24 cellular contexts compared by ENCODE assay signal in genomic region chr17:79940381-79941087, GRCh38.
DNase-seq lines count a peak whose midpoint lies in the region; ATAC-seq and TF ChIP-seq lines count a peak whose summit lies in the region.
"Had no signal": no experiment of that assay in that cellular context is flagged by ENCODE, and none has a peak within 500 bp of the region (broad histone marks: within the 10 kb centered on the region; RNA-seq: fewer than 3 reads in every experiment).

No MANE protein-coding gene starts in this region.

- WGBS in right cardiac atrium: 91% methylated on average over 34 of the region's 34 CpGs

- H3K9me3 Mint-ChIP-seq in activated naive CD4-positive, alpha-beta T cell treated with anti-CD3 and anti-CD28 coated beads, Interleukin-2, amount 10 ng/mL, durations not matched to agents 7 days and 5 days: no peaks in the 10 kb centered on the region
- H3K9me3 Mint-ChIP-seq: activated CD4-positive, alpha-beta memory T cell treated with anti-CD3 and anti-CD28 coated beads for 36 hours; IgD-negative memory B cell had no signal

- no peak for TF ChIP-seq CTCF in RWPE2 (IDR thresholded peaks at IDR 0.05; ENCODE audit: poor library complexity, severe bottlenecking)

- CTCF ChIA-PET in activated naive CD4-positive, alpha-beta T cell treated with anti-CD3 and anti-CD28 coated beads, Interleukin-2, amount 10 ng/mL, durations not matched to agents 7 days and 5 days (lab: Charles Lee): interaction anchor here (0.6 kb wide), 1 partner anchor 103 kb away, joined by 3 read pairs; no protein-coding TSS in a partner anchor

- H3K4me2 ChIP-seq in Karpas-422 (ENCODE audit: low read depth, low read length, poor library complexity, severe bottlenecking): no peak overlapping the region
- H3K4me2 ChIP-seq: hepatocyte had no signal

- peak overlapping the region; percentile 58 for H3K27ac Mint-ChIP-seq in activated naive CD4-positive, alpha-beta T cell treated with anti-CD3 and anti-CD28 coated beads, Interleukin-2, amount 10 ng/mL, durations not matched to agents 7 days and 5 days
- H3K27ac Mint-ChIP-seq: activated CD4-positive, alpha-beta memory T cell treated with anti-CD3 and anti-CD28 coated beads for 36 hours; IgD-negative memory B cell had no signal

- no peak overlapping the region for H3K4me3 Mint-ChIP-seq in activated naive CD4-positive, alpha-beta T cell treated with anti-CD3 and anti-CD28 coated beads, Interleukin-2, amount 10 ng/mL, durations not matched to agents 7 days and 5 days
- H3K4me3 Mint-ChIP-seq: activated CD4-positive, alpha-beta memory T cell treated with anti-CD3 and anti-CD28 coated beads for 36 hours had no signal

- no peaks in the 10 kb centered on the region; the same call in 1 of the 2 replicates for H4K20me1 ChIP-seq in Karpas-422 (ENCODE audit: insufficient read depth, low read depth, low read length)

- no peaks in the 10 kb centered on the region for H3K79me2 ChIP-seq in Karpas-422 (ENCODE audit: low read length)
- H3K79me2 ChIP-seq: hepatocyte had no signal

- no peak overlapping the region for H3K4me3 ChIP-seq in RWPE2 (ENCODE audit: severe bottlenecking)
- no peak overlapping the region for H3K4me3 ChIP-seq in right cardiac atrium (ENCODE audit: low read length)
- no peak overlapping the region for H3K4me3 ChIP-seq in Karpas-422 (ENCODE audit: low read length)
- H3K4me3 ChIP-seq: hepatocyte, lung, stomach had no signal

- ATAC-seq in RWPE2 (ENCODE audit: low read depth) (no peak), right cardiac atrium (no peak), sciatic nerve (peak; percentile 1), GM18873 (IDR thresholded peaks at IDR 0.05; ENCODE audit: low FRiP score, unreplicated experiment) (no peak)

- no peaks in the 10 kb centered on the region for H3K36me3 Mint-ChIP-seq in activated naive CD4-positive, alpha-beta T cell treated with anti-CD3 and anti-CD28 coated beads, Interleukin-2, amount 10 ng/mL, durations not matched to agents 7 days and 5 days
- H3K36me3 Mint-ChIP-seq: activated CD4-positive, alpha-beta memory T cell treated with anti-CD3 and anti-CD28 coated beads for 36 hours had no signal

- no peaks in the 10 kb centered on the region for H3K36me3 ChIP-seq in RWPE2 (ENCODE audit: low read depth)
- H3K36me3 ChIP-seq in Karpas-422 (ENCODE audit: insufficient read depth, low read length): no peaks in the 10 kb centered on the region

- H2AFZ ChIP-seq in Karpas-422 (ENCODE audit: low read length): no peak overlapping the region
- H2AFZ ChIP-seq: hepatocyte had no signal

- H3K9me3 ChIP-seq in RWPE2 (ENCODE audit: severe bottlenecking): no peaks in the 10 kb centered on the region
- no peaks in the 10 kb centered on the region for H3K9me3 ChIP-seq in right cardiac atrium (ENCODE audit: control insufficient read depth, low read length)
- no peaks in the 10 kb centered on the region for H3K9me3 ChIP-seq in Karpas-422 (ENCODE audit: low read length)
- H3K9me3 ChIP-seq: stomach had no signal

- no peak overlapping the region for H3K9ac ChIP-seq in Karpas-422 (ENCODE audit: low read length)

- H3K4me1 ChIP-seq in RWPE2 (ENCODE audit: insufficient read depth, poor library complexity, severe bottlenecking): no peaks in the 10 kb centered on the region
- no peaks in the 10 kb centered on the region for H3K4me1 ChIP-seq in right cardiac atrium (ENCODE audit: control insufficient read depth, insufficient read depth, low read length)
- peaks cover 18% of the 10 kb centered on the region for H3K4me1 ChIP-seq in Karpas-422 (ENCODE audit: low read length)

- DNase-seq in activated naive CD4-positive, alpha-beta T cell treated with anti-CD3 and anti-CD28 coated beads, Interleukin-2, amount 10 ng/mL, durations not matched to agents 7 days and 5 days: no peak
- DNase-seq in activated naive CD4-positive, alpha-beta T cell treated with anti-CD3 and anti-CD28 coated beads, Interleukin-2, amount 50 U/mL, for 16 hours: no peak
- peak; percentile 49 for DNase-seq in RWPE2 (ENCODE audit: low spot score)
- peak; percentile 12 to 60 (median 55) for DNase-seq in right cardiac atrium
- DNase-seq in sciatic nerve (ENCODE audit: low spot score): peak; percentile 56
- DNase-seq in Karpas-422: no peak
- no peak for DNase-seq in caudate nucleus (lab: John Stamatoyannopoulos, UW)
- DNase-seq: activated CD4-positive, alpha-beta memory T cell treated with anti-CD3 and anti-CD28 coated beads for 36 hours; activated CD4-positive, CD25-positive, alpha-beta regulatory T cell; activated gamma-delta T cell treated with Interleukin-2 at 50 U/mL for 16 hours; activated T-cell treated with anti-CD3 and anti-CD28 coated beads for 4 hours; amniotic stem cell; Calu3; central memory CD4-positive, alpha-beta T cell; erythroblast; NCI-H1436; NCI-H510A treated with DMSO at 0.1 percent for 48 hours; stimulated activated CD4-positive, alpha-beta T cell treated with anti-CD3 and anti-CD28 coated beads, Interleukin-15, amount 100 ng/mL, for 24 hours; stomach; trophoblast cell had no signal

- intact Hi-C loops in right cardiac atrium (cut with DNase I): no loop called here
- intact Hi-C loops in sciatic nerve (cut with DNase I): no loop called here

- no peaks in the 10 kb centered on the region for H3K9me2 ChIP-seq in Karpas-422 (replicated peaks; ENCODE audit: insufficient read depth, low read length)

- peaks cover 33% of the 10 kb centered on the region for H3K4me1 Mint-ChIP-seq in activated naive CD4-positive, alpha-beta T cell treated with anti-CD3 and anti-CD28 coated beads, Interleukin-2, amount 10 ng/mL, durations not matched to agents 7 days and 5 days

- peaks cover 49% of the 10 kb centered on the region for H3K27me3 Mint-ChIP-seq in activated naive CD4-positive, alpha-beta T cell treated with anti-CD3 and anti-CD28 coated beads, Interleukin-2, amount 10 ng/mL, durations not matched to agents 7 days and 5 days
- H3K27me3 Mint-ChIP-seq: activated CD4-positive, alpha-beta memory T cell treated with anti-CD3 and anti-CD28 coated beads for 36 hours had no signal

- no peak overlapping the region for H3K27ac ChIP-seq in RWPE2 (ENCODE audit: poor library complexity, severe bottlenecking)
- no peak overlapping the region for H3K27ac ChIP-seq in right cardiac atrium (ENCODE audit: low read length)
- no peak overlapping the region for H3K27ac ChIP-seq in Karpas-422 (ENCODE audit: low read length)
- no peak overlapping the region for H3K27ac ChIP-seq in caudate nucleus (ENCODE audit: low read depth, low read length)
- H3K27ac ChIP-seq: hepatocyte, stomach had no signal

- H3K27me3 ChIP-seq in RWPE2 (ENCODE audit: insufficient read depth, poor library complexity, severe bottlenecking) (no peaks in the 10 kb centered on the region), right cardiac atrium (ENCODE audit: control insufficient read depth, insufficient read depth) (no peaks in the 10 kb centered on the region), Karpas-422 (ENCODE audit: low read length) (no peaks in the 10 kb centered on the region)
- H3K27me3 ChIP-seq: hepatocyte, stomach had no signal

Comparison
In these comparisons a context has a peak if more than half of its experiments do, and no peak if none do; other contexts are left out.
1. DNase-seq: peak in RWPE2 (single experiment), right cardiac atrium (3 of 3) and sciatic nerve (single experiment); none in activated naive CD4-positive, alpha-beta T cell treated with anti-CD3 and anti-CD28 coated beads, Interleukin-2, amount 10 ng/mL, durations not matched to agents 7 days and 5 days (single experiment), activated naive CD4-positive, alpha-beta T cell treated with anti-CD3 and anti-CD28 coated beads, Interleukin-2, amount 50 U/mL, for 16 hours (single experiment), Karpas-422 (single experiment) and caudate nucleus (0 of 61).